In genomic region chr11:86990520-86990919, GRCh38 we compare ENCODE assay signal across 9 cellular contexts. TPM values are rescaled to one million over a fixed set of nuclear protein-coding genes. Genes with fewer than 3 reads are reported as not detected.
DNase-seq lines count a peak whose midpoint lies in the region; ATAC-seq and TF ChIP-seq lines count a peak whose summit lies in the region.
"Had no signal": no experiment of that assay in that cellular context is flagged by ENCODE, and none has a peak within 500 bp of the region (broad histone marks: within the 10 kb centered on the region; RNA-seq: fewer than 3 reads in every experiment).

No MANE protein-coding gene starts in this region.

- H3K27ac ChIP-seq in SK-N-MC (peak overlapping the region; percentile 44; the same call in 1 of the 2 replicates), subcutaneous abdominal adipose tissue (ENCODE audit: low read depth, low read length) (peak overlapping the region; percentile 77)
- H3K27ac ChIP-seq: 22Rv1 had no signal

- no peak for TF ChIP-seq CTCF in fibroblast of the aortic adventitia (IDR thresholded peaks at IDR 0.05; ENCODE audit: insufficient read depth, low read length)

- no peaks in the 10 kb centered on the region for H3K9me3 ChIP-seq in SK-N-MC (ENCODE audit: low read depth, low read length)
- no peaks in the 10 kb centered on the region for H3K9me3 ChIP-seq in subcutaneous abdominal adipose tissue (ENCODE audit: control insufficient read depth in 5 of 5, low read length in 5 of 5)

- H3K27me3 ChIP-seq in subcutaneous abdominal adipose tissue (ENCODE audit: control insufficient read depth in 5 of 5, insufficient read depth in 4 of 5, low read length in 5 of 5): no peaks in the 10 kb centered on the region

- DNase-seq in DMS 273 (lab: John Stamatoyannopoulos, UW; ENCODE audit: unreplicated experiment) (peak; percentile 14), DMS 273 treated with DMSO at 0.1 percent for 48 hours (lab: John Stamatoyannopoulos, UW) (no peak), SK-N-MC (ENCODE audit: low read depth, low spot score) (peak; percentile 28), fibroblast of the aortic adventitia (ENCODE audit: low read depth) (peak; percentile 74)

- no peak overlapping the region for H3K9ac ChIP-seq in SK-N-MC (ENCODE audit: insufficient read length)
- H3K9ac ChIP-seq in subcutaneous abdominal adipose tissue (ENCODE audit: low read length in 5 of 5): peak overlapping the region in 1 of 5 donors; percentile 21

- ATAC-seq in GM18868 (IDR thresholded peaks at IDR 0.05; ENCODE audit: unreplicated experiment): no peak
- no peak for ATAC-seq in HG03432 (IDR thresholded peaks at IDR 0.05; ENCODE audit: unreplicated experiment)
- ATAC-seq in HG02840 (IDR thresholded peaks at IDR 0.05; ENCODE audit: low FRiP score, unreplicated experiment): no peak

- peaks cover 7 to 54% (median 34%) of the 10 kb centered on the region in 5 donors for H3K4me1 ChIP-seq in subcutaneous abdominal adipose tissue (ENCODE audit: control insufficient read depth in 5 of 5, insufficient read depth in 5 of 5, low read length in 5 of 5)

- H3K36me3 ChIP-seq in SK-N-MC (ENCODE audit: insufficient read depth, low read length): no peaks in the 10 kb centered on the region
- no peaks in the 10 kb centered on the region for H3K36me3 ChIP-seq in subcutaneous abdominal adipose tissue (ENCODE audit: control insufficient read depth in 5 of 5, insufficient read depth in 5 of 5, low read length in 5 of 5)

- H3K4me3 ChIP-seq in SK-N-MC (no peak overlapping the region), fibroblast of the aortic adventitia (ENCODE audit: low read depth, low read length) (no peak overlapping the region), subcutaneous abdominal adipose tissue (ENCODE audit: low read depth in 1 of 5, low read length in 5 of 5) (no peak overlapping the region)

RNA-seq across cellular contexts. Expression of gene FZD4, which starts 35.3 kb away (rescaled TPM):
- total RNA-seq in fibroblast of the aortic adventitia (ENCODE audit: low replicate concordance): 50.2 and 63.9 TPM in 2 replicates

RNA-seq across cellular contexts. Expression of gene TMEM135, which starts 47.2 kb away (rescaled TPM):
- total RNA-seq in fibroblast of the aortic adventitia (ENCODE audit: low replicate concordance): 22.7 and 30.0 TPM in 2 replicates
